Comparison of ENCODE assay signal across 8 cellular contexts in genomic region chr16:15649727-15650018, GRCh38. TPM values are rescaled to one million over a fixed set of nuclear protein-coding genes. Genes with fewer than 3 reads are reported as not detected.
DNase-seq lines count a peak whose midpoint lies in the region; ATAC-seq and TF ChIP-seq lines count a peak whose summit lies in the region.

No MANE protein-coding gene starts in this region.

- DNase-seq in right atrium auricular region (ENCODE audit: low spot score) (no peak), left cardiac atrium (no peak), body of pancreas (no peak), mesendoderm (no peak), uterus (no peak), C1 segment of cervical spinal cord (lab: John Stamatoyannopoulos, UW) (no peak), NCI-H82 (lab: John Stamatoyannopoulos, UW) (no peak)

- H3K36me3 ChIP-seq in right atrium auricular region: no peaks in the 10 kb centered on the region
- H3K36me3 ChIP-seq in body of pancreas (replicated peaks in 1 of 2; ENCODE audit: insufficient read depth in 1 of 2, low read depth in 2 of 2): no peaks in the 10 kb centered on the region
- no peaks in the 10 kb centered on the region for H3K36me3 ChIP-seq in mesendoderm (ENCODE audit: control insufficient read depth, insufficient read depth, low read length)
- no peaks in the 10 kb centered on the region for H3K36me3 ChIP-seq in uterus

- H3K56ac ChIP-seq in mesendoderm (ENCODE audit: low read length): peak overlapping the region; percentile 81

- H3K4me1 ChIP-seq in right atrium auricular region: peaks cover 0 to 40% of the 10 kb centered on the region in 2 donors
- peaks cover 14% of the 10 kb centered on the region for H3K4me1 ChIP-seq in body of pancreas
- H3K4me1 ChIP-seq in mesendoderm (ENCODE audit: control insufficient read depth, low read depth, low read length): no peaks in the 10 kb centered on the region
- H3K4me1 ChIP-seq in uterus: peaks cover 0 to 4% of the 10 kb centered on the region in 2 donors

- ATAC-seq in left cardiac atrium (no peak), body of pancreas (no peak), GM19467 (IDR thresholded peaks at IDR 0.05; ENCODE audit: unreplicated experiment) (no peak)

- H3K23ac ChIP-seq in mesendoderm (ENCODE audit: low read length): no peak overlapping the region

- H2BK15ac ChIP-seq in mesendoderm (replicated peaks; ENCODE audit: low read depth): no peak overlapping the region

- H3K27ac ChIP-seq in right atrium auricular region (peak overlapping the region; percentile 91 to 96), body of pancreas (peak overlapping the region; percentile 2 to 85 (median 74)), mesendoderm (ENCODE audit: low read depth, low read length) (peak overlapping the region; percentile 82), uterus (peak overlapping the region; percentile 90 to 97)

- no peak overlapping the region for H2BK5ac ChIP-seq in mesendoderm (ENCODE audit: low read length)

- peak overlapping the region; percentile 77 for H3K4me2 ChIP-seq in mesendoderm (ENCODE audit: low read length)

- no peak overlapping the region for H4K5ac ChIP-seq in mesendoderm (ENCODE audit: low read length)

- no peak overlapping the region for H2AK5ac ChIP-seq in mesendoderm (ENCODE audit: low read length)

- H2BK120ac ChIP-seq in mesendoderm (ENCODE audit: low read depth, low read length): no peak overlapping the region

- H3K9me3 ChIP-seq in right atrium auricular region (no peaks in the 10 kb centered on the region), body of pancreas (no peaks in the 10 kb centered on the region), uterus (no peaks in the 10 kb centered on the region)

- H3K9ac ChIP-seq in mesendoderm (ENCODE audit: low read length): peak overlapping the region; percentile 73

- H3K27me3 ChIP-seq in right atrium auricular region (no peaks in the 10 kb centered on the region), body of pancreas (no peaks in the 10 kb centered on the region), mesendoderm (ENCODE audit: insufficient read depth, low read length, poor library complexity) (no peaks in the 10 kb centered on the region), uterus (no peaks in the 10 kb centered on the region)

- TF ChIP-seq POLR2A in body of pancreas (IDR thresholded peaks at IDR 0.05): no peak
- no peak for TF ChIP-seq POLR2A in uterus (IDR thresholded peaks at IDR 0.05)

- 0 to 1% methylated on average over 11 to 14 of the region's 14 CpGs for WGBS in body of pancreas, 2 donors
- no CpG with 5 or more reads among the region's 14 CpGs for WGBS in mesendoderm (ENCODE audit: extremely low coverage, insufficient coverage, low lambda C conversion rate)

- intact Hi-C loops in left cardiac atrium (cut with DNase I) (loop anchor here in 1 of 2 donors (10.0 kb wide), 1 partner anchor 225 kb away; no protein-coding TSS in a partner anchor), body of pancreas (cut with DNase I) (no loop called here), uterus (cut with DNase I; ENCODE audit: low total_unique reads) (no loop called here)

- no peak overlapping the region for H3K18ac ChIP-seq in mesendoderm (ENCODE audit: low read length)

- peaks cover 5% of the 10 kb centered on the region for H3K79me1 ChIP-seq in mesendoderm (ENCODE audit: low read length)

- H3K79me2 ChIP-seq in mesendoderm (ENCODE audit: control insufficient read depth, insufficient read depth, low read length): peaks cover 4% of the 10 kb centered on the region

- no peak overlapping the region for H4K8ac ChIP-seq in mesendoderm (ENCODE audit: low read depth, low read length)

- H3K4me3 ChIP-seq in right atrium auricular region (peak overlapping the region; percentile 27 to 74), body of pancreas (peak overlapping the region in 1 of 2 donors; percentile 78), mesendoderm (ENCODE audit: low read length) (peak overlapping the region; percentile 13), uterus (peak overlapping the region; percentile 76 to 83)

- no peak overlapping the region for H3K4ac ChIP-seq in mesendoderm (ENCODE audit: low read depth, low read length)

- no peak for TF ChIP-seq CTCF in right atrium auricular region (IDR thresholded peaks at IDR 0.05)
- TF ChIP-seq CTCF in body of pancreas (IDR thresholded peaks at IDR 0.05): no peak
- no peak for TF ChIP-seq CTCF in uterus (IDR thresholded peaks at IDR 0.05)

RNA-seq across cellular contexts. Expression of gene NDE1, which starts 0.4 kb away (rescaled TPM):
- 10 to 100 TPM; 12.5 to 18.6 TPM for total RNA-seq in right atrium auricular region
- total RNA-seq in left cardiac atrium: 10 to 100 TPM; 17.8 to 19.8 TPM
- 10 to 100 TPM; 11.2 to 37.9 TPM for total RNA-seq in body of pancreas
- 20.0 TPM for polyA plus RNA-seq in mesendoderm (2013, experiment 1 of 2)
- 21.4 TPM for polyA plus RNA-seq in mesendoderm (2013, experiment 2 of 2)
- total RNA-seq in uterus: 10 to 100 TPM; 23.8 to 53.4 (median 39.2) TPM

RNA-seq across cellular contexts. Expression of gene MARF1, which starts 6.7 kb away (rescaled TPM):
- 10 to 100 TPM; 17.1 to 24.8 TPM for total RNA-seq in right atrium auricular region
- total RNA-seq in left cardiac atrium: 10 to 100 TPM; 39.5 to 50.9 TPM
- 10 to 100 TPM; 28.0 to 33.2 TPM for total RNA-seq in body of pancreas
- polyA plus RNA-seq in mesendoderm (2013, experiment 1 of 2): 10.0 TPM
- 10.3 TPM for polyA plus RNA-seq in mesendoderm (2013, experiment 2 of 2)
- total RNA-seq in uterus: 10 to 100 TPM; 21.0 to 91.9 (median 42.2) TPM
